Comparison of ENCODE assay signal across 8 cellular contexts in the genomic region with DNA sequence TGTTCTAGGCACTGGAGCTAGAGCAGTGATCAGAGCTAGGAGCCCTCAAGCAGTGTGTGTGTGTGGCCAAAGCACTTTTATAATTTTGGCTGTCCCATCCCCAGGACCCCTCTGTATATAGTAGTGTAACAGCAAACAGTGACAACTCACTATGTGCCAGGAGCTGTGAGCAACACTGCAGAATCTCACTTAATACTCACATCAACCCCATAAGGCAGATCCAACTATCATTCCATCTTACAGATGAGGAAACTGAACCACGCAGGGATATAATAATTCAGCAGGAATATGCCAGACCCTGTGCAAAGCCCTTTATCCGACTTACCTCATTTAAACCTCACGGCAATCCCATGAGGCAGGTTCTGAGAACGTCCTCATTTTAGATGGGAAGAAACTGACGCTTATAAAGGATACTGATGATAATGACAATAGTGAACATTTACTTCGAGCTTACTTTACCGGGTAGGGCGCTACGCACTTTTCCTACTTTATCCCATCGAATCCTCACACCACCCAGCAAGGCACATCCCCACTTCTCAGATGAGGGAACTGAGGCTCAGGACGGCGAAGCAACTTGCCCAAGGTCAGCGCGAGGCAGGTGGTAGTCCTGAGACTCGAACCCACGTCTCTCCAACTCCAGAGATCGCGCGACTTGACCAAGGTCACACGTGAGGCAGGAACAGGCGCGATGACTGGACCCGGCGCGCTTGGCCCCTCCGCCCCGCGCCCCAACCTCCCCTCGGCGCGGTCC. TPM values are rescaled to one million over a fixed set of nuclear protein-coding genes. Genes with fewer than 3 reads are reported as not detected.
DNase-seq lines count a peak whose midpoint lies in the region; ATAC-seq, FAIRE-seq and TF ChIP-seq lines count a peak whose summit lies in the region.

No MANE protein-coding gene starts in this region.

- no peak for FAIRE-seq in small intestine (lab: Jason Lieb, UNC)
- no peak for FAIRE-seq in GM12891 (lab: Jason Lieb, UNC)

- H3K9me3 Mint-ChIP-seq in activated T-helper 17 cell treated with anti-CD3 and anti-CD28 coated beads, Interleukin-2, amount 50 U/mL, for 72 hours = no peaks in the 10 kb centered on the region

- TF ChIP-seq POLR2A in GM18505 (IDR thresholded peaks at IDR 0.05; ENCODE audit: borderline replicate concordance, extremely low read depth, insufficient read depth, insufficient read length) (no peak), GM12891 (IDR thresholded peaks at IDR 0.05; ENCODE audit: low read depth, low read length) (no peak)

- WGBS in small intestine, 3 donors = 14 to 17% (median 15%) methylated on average over 24 to 31 of the region's 31 CpGs

- H3K4me3 ChIP-seq in ACC112 (ENCODE audit: low read depth, low read length) (peak overlapping the region; percentile 97), LNCaP clone FGC (ENCODE audit: low read depth, low read length) (peak overlapping the region; percentile 74), small intestine (ENCODE audit: low read depth in 1 of 2, low read length in 2 of 2) (peak overlapping the region; percentile 82 to 87)

- H3K36me3 Mint-ChIP-seq in activated T-helper 17 cell treated with anti-CD3 and anti-CD28 coated beads, Interleukin-2, amount 50 U/mL, for 72 hours (ENCODE audit: low read depth) = peaks cover 74% of the 10 kb centered on the region

- H3K27me3 Mint-ChIP-seq in activated T-helper 17 cell treated with anti-CD3 and anti-CD28 coated beads, Interleukin-2, amount 50 U/mL, for 72 hours = no peaks in the 10 kb centered on the region

- H3K27me3 ChIP-seq in ACC112 (ENCODE audit: insufficient read depth, low read length) = no peaks in the 10 kb centered on the region
- no peaks in the 10 kb centered on the region for H3K27me3 ChIP-seq in small intestine (ENCODE audit: control insufficient read depth in 2 of 2, insufficient read depth in 2 of 2, low read length in 2 of 2)

- H3K9me3 ChIP-seq in small intestine (ENCODE audit: control insufficient read depth, low read depth) = no peaks in the 10 kb centered on the region

- H3K4me1 ChIP-seq in ACC112 (ENCODE audit: control insufficient read depth, insufficient read depth, low read length, unreplicated experiment) = peaks cover 32% of the 10 kb centered on the region
- H3K4me1 ChIP-seq in small intestine (ENCODE audit: control insufficient read depth in 2 of 2, insufficient read depth in 1 of 2, low read depth in 1 of 2, low read length in 1 of 2) = peaks cover 7 to 26% of the 10 kb centered on the region in 2 donors

- H3K4me1 Mint-ChIP-seq in activated T-helper 17 cell treated with anti-CD3 and anti-CD28 coated beads, Interleukin-2, amount 50 U/mL, for 72 hours = peaks cover 61% of the 10 kb centered on the region

- TF ChIP-seq CTCF in LNCaP clone FGC (IDR thresholded peaks at IDR 0.05; ENCODE audit: control insufficient read depth, extremely low read depth, insufficient read depth) = no peak

- peaks cover 70% of the 10 kb centered on the region for H3K79me2 ChIP-seq in ACC112 (ENCODE audit: control insufficient read depth, insufficient read depth, low read length, unreplicated experiment)

- H3K27ac ChIP-seq in ACC112 (ENCODE audit: low read depth, low read length) (no peak overlapping the region; the same call in 1 of the 2 replicates), small intestine (ENCODE audit: low read depth in 1 of 2, low read length in 1 of 2) (peak overlapping the region in 1 of 2 donors; percentile 76)

- DNase-seq in LNCaP clone FGC (ENCODE audit: low read depth) = no peak
- peak; percentile 68 for DNase-seq in hepatic stellate cell (ENCODE audit: low spot score)
- DNase-seq in small intestine = peak; percentile 44
- no peak for DNase-seq in GM12891 (ENCODE audit: insufficient read length, low spot score)
- no peak for DNase-seq in NK-92 (lab: John Stamatoyannopoulos, UW; ENCODE audit: unreplicated experiment)

- peak overlapping the region; percentile 75 for H3K4me3 Mint-ChIP-seq in activated T-helper 17 cell treated with anti-CD3 and anti-CD28 coated beads, Interleukin-2, amount 50 U/mL, for 72 hours

- H3K36me3 ChIP-seq in ACC112 (ENCODE audit: insufficient read depth, low read length) = peaks cover 7% of the 10 kb centered on the region; the same call in 1 of the 2 replicates
- H3K36me3 ChIP-seq in small intestine (ENCODE audit: control insufficient read depth in 2 of 2, insufficient read depth in 2 of 2, low read length in 2 of 2) = no peaks in the 10 kb centered on the region

- no peak overlapping the region for H2AFZ ChIP-seq in ACC112 (ENCODE audit: low read length, unreplicated experiment)

- H3K27ac Mint-ChIP-seq in activated T-helper 17 cell treated with anti-CD3 and anti-CD28 coated beads, Interleukin-2, amount 50 U/mL, for 72 hours = peak overlapping the region; percentile 59

- peak; percentile 2 for ATAC-seq in GM18505 (IDR thresholded peaks at IDR 0.05; ENCODE audit: unreplicated experiment)
- ATAC-seq in activated T-helper 17 cell treated with anti-CD3 and anti-CD28 coated beads, Interleukin-2, amount 50 U/mL, for 72 hours (replicated peaks) = peak; percentile 6

TF ChIP-seq in GM12891, 5 proteins besides CTCF, POLR2A, EP300 and RAD21:
- TF ChIP-seq POLR2AphosphoS5 (IDR thresholded peaks at IDR 0.05; ENCODE audit: low read depth, low read length) (no peak), PAX5 (IDR thresholded peaks at IDR 0.05; ENCODE audit: insufficient read depth, low read length, severe bottlenecking) (no peak), POU2F2 (IDR thresholded peaks at IDR 0.05; ENCODE audit: low read depth, low read length) (no peak), SPI1 (IDR thresholded peaks at IDR 0.05; ENCODE audit: low read depth, low read length) (no peak), TAF1 (IDR thresholded peaks at IDR 0.05; ENCODE audit: low read depth, low read length) (no peak)

RNA-seq across cellular contexts. Expression of gene RAB35, which starts 0.7 kb away (rescaled TPM):
- total RNA-seq in activated T-helper 17 cell treated with anti-CD3 and anti-CD28 coated beads, Interleukin-2, amount 50 U/mL, for 72 hours = 10 to 100 TPM; 43.8 to 76.4 TPM
- 10 to 100 TPM; 21.5 to 31.9 (median 22.7) TPM for polyA plus RNA-seq in small intestine
- 41.4 TPM for polyA plus RNA-seq in GM12891 (2012; ENCODE audit: low read depth, missing spikeins)

Comparison
In these comparisons a context has a peak if more than half of its experiments do, and no peak if none do; other contexts are left out.
1. DNase-seq: peak in hepatic stellate cell (single experiment) and small intestine (single experiment); none in LNCaP clone FGC (single experiment), GM12891 (single experiment) and NK-92 (single experiment).
2. Peak in every context shown above with its lines, with median percentiles within 50 percentile points of each other: H3K4me3 ChIP-seq.